8 cellular contexts compared by ENCODE assay signal in the genomic region with DNA sequence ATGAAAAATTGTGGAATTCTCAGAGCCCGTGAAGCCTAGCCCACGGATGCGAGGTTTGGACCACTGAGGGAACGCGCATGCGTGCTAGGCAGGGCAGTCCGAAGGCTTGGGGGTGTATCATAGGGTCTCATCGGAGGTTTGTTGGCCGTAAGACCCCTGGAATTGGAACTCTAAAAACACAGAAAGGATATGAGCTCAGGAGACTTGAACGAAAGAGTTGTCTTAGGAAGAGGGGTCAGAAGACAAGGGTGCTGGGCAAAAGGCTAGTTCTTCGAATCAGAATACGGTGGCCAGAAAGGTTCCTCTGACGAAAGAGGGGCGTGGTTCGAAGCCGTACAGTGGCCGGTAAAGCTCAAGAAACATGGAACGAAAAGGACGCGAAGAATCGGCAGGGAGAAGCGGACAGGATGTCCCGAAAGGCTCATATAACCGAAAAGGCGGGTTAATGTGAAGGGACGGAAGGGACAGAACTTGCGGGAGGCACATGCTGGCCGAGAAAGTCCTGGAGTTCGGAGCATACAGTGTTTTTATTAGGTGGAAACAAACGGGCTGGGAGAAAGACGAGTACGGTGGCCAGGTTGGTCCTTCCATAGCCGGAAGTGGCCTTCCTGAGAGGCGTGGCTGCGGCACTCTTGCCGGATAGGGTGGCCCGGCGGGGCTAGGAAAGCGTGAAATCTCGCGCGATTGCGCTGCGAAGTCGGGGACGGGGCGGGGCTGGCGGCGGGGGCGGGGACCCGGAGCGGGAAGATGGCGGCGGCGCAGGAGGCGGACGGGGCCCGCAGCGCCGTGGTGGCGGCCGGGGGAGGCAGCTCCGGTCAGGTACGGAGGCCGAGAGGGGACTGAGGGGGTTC.
A peak's percentile ranks its signal among the peaks of the same experiment; 100 is the strongest.
DNase-seq lines count a peak whose midpoint lies in the region; ATAC-seq lines count a peak whose summit lies in the region.

Gene CLPTM1, plus strand, starts transcription at position 732 of the 851 bp plus-strand sequence. Its CDS starts 16 bp downstream, at position 748.

- H3K4me2 ChIP-seq in BLaER1, result peak within 1 kb of the TSS; percentile 95

- H3K4me3 ChIP-seq in BLaER1, result peak within 1 kb of the TSS; percentile 92

- H3K27me3 ChIP-seq in BLaER1, result no peaks in the 10 kb centered on the region

- H3K9me3 ChIP-seq in BLaER1, result no peaks in the 10 kb centered on the region

- H3K36me3 ChIP-seq in BLaER1, result peaks cover 21% of the 10 kb centered on the region

- H3K4me1 ChIP-seq in BLaER1, result peaks cover 43% of the 10 kb centered on the region

- ATAC-seq in GM19328 (IDR thresholded peaks at IDR 0.05; ENCODE audit: unreplicated experiment), result peak; percentile 77
- ATAC-seq in HG03469 (IDR thresholded peaks at IDR 0.05; ENCODE audit: unreplicated experiment), result peak; percentile 39

- DNase-seq in NCI-H526 (lab: John Stamatoyannopoulos, UW) (peak; percentile 91 to 98), kidney tubule cell (ENCODE audit: low spot score) (peak; percentile 96)
- DNase-seq in activated CD4-positive, alpha-beta T cell treated with anti-CD3 and anti-CD28 coated beads for 48 hours, result peak; percentile 97
- DNase-seq in stimulated activated CD4-positive, alpha-beta T cell treated with anti-CD3 and anti-CD28 coated beads, Interleukin-1b, Interleukin-23, amount 100 ng/mL, for 1 hour (ENCODE audit: low read depth in 2 of 2), result peak; percentile 87 to 97

- H3K27ac ChIP-seq in BLaER1 (peak within 1 kb of the TSS; percentile 97), cingulate gyrus (ENCODE audit: low read depth, low read length) (peak within 1 kb of the TSS; percentile 98)

- H3K9ac ChIP-seq in BLaER1, result peak within 1 kb of the TSS; percentile 96

- peaks cover 46% of the 10 kb centered on the region for H4K20me1 ChIP-seq in BLaER1

Comparison
In these comparisons a context has a peak if more than half of its experiments do, and no peak if none do; other contexts are left out.
1. Peak in every context shown above with its lines: DNase-seq, ATAC-seq, H3K4me3 ChIP-seq and H3K27ac ChIP-seq.